Comparison of ENCODE assay signal across 1 cellular context in the genomic region with DNA sequence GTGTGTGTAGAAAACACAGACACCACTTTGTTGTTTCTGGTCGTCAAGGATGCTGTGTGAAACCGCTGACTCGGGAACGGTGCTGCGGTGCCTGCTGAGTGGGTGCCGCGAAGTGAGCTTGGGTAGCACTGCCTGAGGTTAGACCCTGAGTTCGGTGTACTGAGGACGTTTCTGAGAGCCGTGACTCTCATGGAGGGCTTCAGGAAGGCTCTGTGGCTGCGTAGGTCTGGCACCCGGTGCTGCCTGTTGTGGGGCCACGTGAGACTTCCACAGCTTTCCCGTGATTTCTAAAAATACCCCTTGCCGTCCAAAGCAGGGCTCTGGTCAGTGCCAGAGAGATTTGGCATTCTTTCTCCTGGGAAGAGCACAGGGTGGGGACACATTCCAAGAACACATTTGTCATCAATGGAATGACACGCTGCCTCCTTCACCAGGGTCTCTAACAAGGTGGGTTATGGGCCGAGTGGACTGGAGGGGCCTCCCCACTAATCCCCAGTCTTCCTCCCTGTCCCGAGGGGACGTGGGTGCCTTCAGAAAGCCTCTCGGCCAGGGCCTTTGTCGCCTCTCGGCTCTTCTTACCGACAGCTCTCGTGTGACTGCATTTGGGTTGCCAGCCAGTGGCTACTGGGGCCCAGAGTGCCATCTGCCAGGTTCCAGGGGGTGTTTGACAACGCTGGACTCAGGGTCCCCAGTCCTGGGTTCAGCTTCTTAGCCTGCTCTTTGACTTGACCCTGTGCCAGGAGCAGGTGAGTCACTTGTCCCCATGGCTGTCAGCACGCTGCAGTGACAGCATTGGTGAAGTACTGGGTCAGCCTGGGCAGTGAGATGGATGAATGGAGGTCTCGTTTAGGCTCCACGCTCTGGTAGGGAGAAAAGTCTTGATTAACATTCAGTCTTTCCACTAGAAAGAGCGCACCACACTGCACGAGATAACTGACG.
TF ChIP-seq lines count a peak whose summit lies in the region.

No MANE protein-coding gene starts in this region.

TF ChIP-seq in GM23338, 12 proteins besides CTCF, POLR2A, EP300 and RAD21 (continued from another document):
- TF ChIP-seq POLR2AphosphoS5 (IDR thresholded peaks at IDR 0.05; ENCODE audit: low read depth): no peak
TF ChIP-seq in GM23338: peak in this region for 0.
